In the genomic region with DNA sequence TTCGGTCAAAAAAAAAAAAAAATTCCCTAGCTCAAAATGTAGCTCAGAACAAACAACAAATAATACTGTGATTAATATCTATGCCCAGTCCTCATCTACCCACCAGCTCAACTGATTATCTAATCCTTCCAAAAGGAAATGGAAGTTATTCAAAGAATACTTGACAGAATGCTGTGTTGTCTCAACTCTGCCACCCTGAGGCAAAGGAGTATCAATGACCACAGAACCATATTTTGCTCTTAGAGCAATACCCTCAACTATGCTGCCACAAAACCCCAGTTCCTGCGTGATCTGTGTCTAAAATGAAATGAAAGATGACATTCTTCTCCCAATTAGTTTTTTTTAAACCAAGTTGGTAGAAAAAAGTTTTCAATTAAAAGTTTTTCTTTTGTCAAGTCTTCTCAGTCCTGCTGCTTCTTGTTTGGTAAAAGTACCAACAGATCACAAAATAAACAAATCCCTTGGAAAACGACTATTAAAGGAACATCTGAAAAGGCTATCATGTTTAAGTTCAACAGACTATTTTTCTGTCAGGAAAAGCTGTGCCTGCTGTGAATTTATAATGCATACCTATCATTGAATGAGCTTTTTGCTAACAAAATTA, we compare ENCODE assay signal across 1 cellular context.
TF ChIP-seq lines count a peak whose summit lies in the region.

No MANE protein-coding gene starts in this region.

TF ChIP-seq in H1, 55 proteins besides CTCF, POLR2A, EP300 and RAD21:
- TF ChIP-seq TAF7 (optimal IDR thresholded peaks at IDR 0.05; ENCODE audit: borderline replicate concordance, low read depth, low read length) (no peak), ASH2L (IDR thresholded peaks at IDR 0.05; ENCODE audit: low read length) (no peak), BACH1 (IDR thresholded peaks at IDR 0.05; ENCODE audit: low read length) (no peak), CHD1 (IDR thresholded peaks at IDR 0.05; ENCODE audit: low read depth, low read length) (no peak)
- TF ChIP-seq, protein P1, sequence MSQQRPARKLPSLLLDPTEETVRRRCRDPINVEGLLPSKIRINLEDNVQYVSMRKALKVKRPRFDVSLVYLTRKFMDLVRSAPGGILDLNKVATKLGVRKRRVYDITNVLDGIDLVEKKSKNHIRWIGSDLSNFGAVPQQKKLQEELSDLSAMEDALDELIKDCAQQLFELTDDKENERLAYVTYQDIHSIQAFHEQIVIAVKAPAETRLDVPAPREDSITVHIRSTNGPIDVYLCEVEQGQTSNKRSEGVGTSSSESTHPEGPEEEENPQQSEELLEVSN (IDR thresholded peaks at IDR 0.05) = no peak
